ENCODE assay signal across 8 cellular contexts in genomic region chr19:47113446-47114348, GRCh38. TPM values are rescaled to one million over a fixed set of nuclear protein-coding genes. Genes with fewer than 3 reads are reported as not detected.
DNase-seq lines count a peak whose midpoint lies in the region; ATAC-seq and TF ChIP-seq lines count a peak whose summit lies in the region.

ZC3H4 (minus strand) TSS chr19:47113776; CDS start chr19:47112584, 1,192 bp downstream.

- H3K27me3 ChIP-seq in H7 (ENCODE audit: control insufficient read depth, insufficient read depth, low read length): no peaks in the 10 kb centered on the region
- H3K27me3 ChIP-seq in osteoblast (ENCODE audit: insufficient read depth, low read length): no peaks in the 10 kb centered on the region
- no peaks in the 10 kb centered on the region for H3K27me3 ChIP-seq in testis

- WGBS in testis, 2 donors: 2 to 3% methylated on average over 35 to 36 of the region's 36 CpGs

- H3K4me1 Mint-ChIP-seq in activated naive CD8-positive, alpha-beta T cell treated with anti-CD3 and anti-CD28 coated beads, Interleukin-2, amount 10 ng/mL, durations not matched to agents 7 days and 5 days: peaks cover 17% of the 10 kb centered on the region
- H3K4me1 Mint-ChIP-seq in glutamatergic neuron (ENCODE audit: low read depth, unreplicated experiment): peaks cover 20% of the 10 kb centered on the region

- H3K4me1 ChIP-seq in osteoblast (ENCODE audit: insufficient read depth, low read length): peaks cover 20% of the 10 kb centered on the region
- peaks cover 7% of the 10 kb centered on the region for H3K4me1 ChIP-seq in testis

- H3K36me3 ChIP-seq in H7 (replicated peaks; ENCODE audit: control insufficient read depth, insufficient read depth, low read length) (peaks cover 3% of the 10 kb centered on the region), osteoblast (ENCODE audit: insufficient read depth, low read length) (peaks cover 6% of the 10 kb centered on the region), testis (ENCODE audit: low read depth, missing control alignments) (no peaks in the 10 kb centered on the region)

- POLR2A ChIA-PET in activated naive CD8-positive, alpha-beta T cell treated with anti-CD3 and anti-CD28 coated beads, Interleukin-2, amount 10 ng/mL, durations not matched to agents 7 days and 5 days (lab: Charles Lee): interaction anchor here (0.6 to 8.4 kb wide), 31 partner anchors 10 to 400 kb away, joined by 3 to 192 read pairs (median 7); partner anchors contain the start of genes CCDC9, INAFM1, SAE1 and SLC1A5

- H3K36me3 Mint-ChIP-seq in activated naive CD8-positive, alpha-beta T cell treated with anti-CD3 and anti-CD28 coated beads, Interleukin-2, amount 10 ng/mL, durations not matched to agents 7 days and 5 days: peaks cover 25% of the 10 kb centered on the region
- peaks cover 10% of the 10 kb centered on the region for H3K36me3 Mint-ChIP-seq in glutamatergic neuron (ENCODE audit: unreplicated experiment)

- peak; percentile 91 for DNase-seq in D341Med (ENCODE audit: low spot score)
- DNase-seq in H7: peak; percentile 93
- DNase-seq in NCI-H1436 (lab: John Stamatoyannopoulos, UW): peak; percentile 93
- DNase-seq in SW 1271 (lab: John Stamatoyannopoulos, UW): peak; percentile 66 to 80
- peak; percentile 93 for DNase-seq in activated naive CD8-positive, alpha-beta T cell treated with anti-CD3 and anti-CD28 coated beads, Interleukin-2, amount 10 ng/mL, durations not matched to agents 7 days and 5 days
- DNase-seq in glutamatergic neuron: peak; percentile 94
- DNase-seq in osteoblast (ENCODE audit: insufficient read length, low spot score, missing footprints): peak; percentile 95
- DNase-seq in testis: peak; percentile 97

- peak; percentile 66 for TF ChIP-seq POLR2A in testis (IDR thresholded peaks at IDR 0.05)

- intact Hi-C loops in testis (cut with DNase I; ENCODE audit: low total_unique reads): no loop called here

- peak within 1 kb of the TSS; percentile 100 for H3K27ac Mint-ChIP-seq in activated naive CD8-positive, alpha-beta T cell treated with anti-CD3 and anti-CD28 coated beads, Interleukin-2, amount 10 ng/mL, durations not matched to agents 7 days and 5 days
- peak within 1 kb of the TSS; percentile 100 for H3K27ac Mint-ChIP-seq in glutamatergic neuron (ENCODE audit: unreplicated experiment)

- H3K4me2 ChIP-seq in osteoblast (ENCODE audit: insufficient read depth, low read length): peak within 1 kb of the TSS; percentile 97

- H3K79me2 ChIP-seq in osteoblast (ENCODE audit: insufficient read depth, low read length): peaks cover 30% of the 10 kb centered on the region

- no peaks in the 10 kb centered on the region for H4K20me1 ChIP-seq in osteoblast (ENCODE audit: insufficient read depth, low read length)

- peak; percentile 43 for ATAC-seq in activated naive CD8-positive, alpha-beta T cell treated with anti-CD3 and anti-CD28 coated beads, Interleukin-2, amount 10 ng/mL, durations not matched to agents 7 days and 5 days (ENCODE audit: low read depth)

- H3K4me3 ChIP-seq in H7 (ENCODE audit: insufficient read depth, low read depth, low read length) (peak within 1 kb of the TSS; percentile 91), osteoblast (ENCODE audit: insufficient read depth, low read length) (peak within 1 kb of the TSS; percentile 88), testis (peak within 1 kb of the TSS; percentile 70 to 96)

- peak within 1 kb of the TSS; percentile 97 for H3K4me3 Mint-ChIP-seq in activated naive CD8-positive, alpha-beta T cell treated with anti-CD3 and anti-CD28 coated beads, Interleukin-2, amount 10 ng/mL, durations not matched to agents 7 days and 5 days
- H3K4me3 Mint-ChIP-seq in glutamatergic neuron (ENCODE audit: unreplicated experiment): peak within 1 kb of the TSS; percentile 97

- no peaks in the 10 kb centered on the region for H3K27me3 Mint-ChIP-seq in activated naive CD8-positive, alpha-beta T cell treated with anti-CD3 and anti-CD28 coated beads, Interleukin-2, amount 10 ng/mL, durations not matched to agents 7 days and 5 days
- H3K27me3 Mint-ChIP-seq in glutamatergic neuron (ENCODE audit: unreplicated experiment): peaks cover 25% of the 10 kb centered on the region

- H3K9me3 ChIP-seq in osteoblast (ENCODE audit: low read depth, low read length) (no peaks in the 10 kb centered on the region), testis (no peaks in the 10 kb centered on the region)

- H3K27ac ChIP-seq in osteoblast (ENCODE audit: low read depth, low read length): peak within 1 kb of the TSS; percentile 100
- H3K27ac ChIP-seq in testis: peak within 1 kb of the TSS; percentile 100

- H2AFZ ChIP-seq in osteoblast (ENCODE audit: low read length): peak within 1 kb of the TSS; percentile 81

- H3K9me3 Mint-ChIP-seq in activated naive CD8-positive, alpha-beta T cell treated with anti-CD3 and anti-CD28 coated beads, Interleukin-2, amount 10 ng/mL, durations not matched to agents 7 days and 5 days: no peaks in the 10 kb centered on the region
- H3K9me3 Mint-ChIP-seq in glutamatergic neuron (ENCODE audit: unreplicated experiment): peaks cover 31% of the 10 kb centered on the region

- TF ChIP-seq CTCF in glutamatergic neuron (IDR thresholded peaks at IDR 0.05; ENCODE audit: partially characterized antibody, unreplicated experiment) (no peak), osteoblast (IDR thresholded peaks at IDR 0.05; ENCODE audit: extremely low read depth, low read depth, low read length) (no peak), testis (IDR thresholded peaks at IDR 0.05) (no peak)

RNA-seq across cellular contexts. Expression of gene ZC3H4, which starts in this region (rescaled TPM):
- 13.4 and 14.5 TPM in 2 replicates for total RNA-seq in H7 (2014; rRNA removed; shearing (Covaris generic))
- total RNA-seq in activated naive CD8-positive, alpha-beta T cell treated with anti-CD3 and anti-CD28 coated beads, Interleukin-2, amount 10 ng/mL, durations not matched to agents 7 days and 5 days: 10 to 100 TPM; 84.3 to 86.0 TPM
- total RNA-seq in glutamatergic neuron (ENCODE audit: unreplicated experiment) (50.3 TPM), osteoblast (10.9 and 14.1 TPM in 2 replicates), testis (10 to 100 TPM; 45.2 to 47.3 TPM)
- polyA plus RNA-seq in testis (ENCODE audit: insufficient read depth, low read depth, low replicate concordance): 25.4 TPM

Comparison
In these comparisons a context has a peak if more than half of its experiments do, and no peak if none do; other contexts are left out.
1. Peak in every context shown above with its lines: DNase-seq, ATAC-seq, H3K4me3 ChIP-seq and H3K27ac ChIP-seq.